9 cellular contexts compared by ENCODE assay signal in the genomic region with DNA sequence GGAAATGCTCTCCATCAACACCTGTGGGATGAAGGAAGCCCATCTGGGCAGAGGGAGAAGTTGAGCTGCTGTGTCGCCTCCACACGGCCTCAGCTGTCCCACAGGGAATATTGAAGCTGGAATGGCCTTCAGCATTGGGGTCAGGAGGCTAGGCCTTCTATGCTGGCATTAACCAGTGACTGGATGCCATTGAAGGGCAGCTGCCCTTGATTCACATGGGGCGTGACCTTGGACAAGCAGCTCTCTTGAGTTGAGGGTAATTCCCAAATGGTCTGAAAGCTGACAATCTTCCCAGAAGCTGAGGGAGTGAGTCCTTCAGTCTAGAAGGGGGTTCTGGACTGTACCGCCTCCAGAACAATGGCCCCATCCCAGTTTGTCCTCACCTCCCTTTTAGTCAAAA. TPM values are rescaled to one million over a fixed set of nuclear protein-coding genes. Genes with fewer than 3 reads are reported as not detected.
DNase-seq lines count a peak whose midpoint lies in the region; ATAC-seq and TF ChIP-seq lines count a peak whose summit lies in the region.
"Had no signal": no experiment of that assay in that cellular context is flagged by ENCODE, and none has a peak within 500 bp of the region (broad histone marks: within the 10 kb centered on the region; RNA-seq: fewer than 3 reads in every experiment).

No MANE protein-coding gene starts in this region.

- peaks cover 3 to 79% of the 10 kb centered on the region in 2 donors for H3K36me3 ChIP-seq in left lung
- peaks cover 0 to 71% (median 53%) of the 10 kb centered on the region in 5 donors for H3K36me3 ChIP-seq in subcutaneous abdominal adipose tissue (ENCODE audit: control insufficient read depth in 5 of 5, insufficient read depth in 5 of 5, low read length in 5 of 5)
- H3K36me3 ChIP-seq in Caco-2 (ENCODE audit: control insufficient read depth, insufficient read depth, low read length): peaks cover 1% of the 10 kb centered on the region

- DNase-seq in activated CD4-positive, alpha-beta T cell treated with anti-CD3 and anti-CD28 coated beads, Interleukin-2, amount 10 ng/mL, durations not matched to agents 7 days and 5 days: no peak
- no peak for DNase-seq in activated CD4-positive, alpha-beta T cell treated with anti-CD3 and anti-CD28 coated beads, Interleukin-2, amount 50 U/mL, for 1 hour
- no peak for DNase-seq in activated T-helper 1 cell treated with anti-CD3 and anti-CD28 coated beads, Interleukin-12 subunit alpha, Interleukin-12 subunit beta, Interleukin-2, Interleukin-4 antibody, amounts not matched to agents 30 ng/mL and 10 ng/mL and 1 ng/mL, durations not matched to agents 14 hours and 24 hours and 36 hours (ENCODE audit: low spot score)
- DNase-seq in left lung: no peak
- DNase-seq in EL: no peak
- no peak for DNase-seq in effector CD8-positive, alpha-beta T cell (lab: John Stamatoyannopoulos, UW)
- no peak for DNase-seq in Caco-2
- DNase-seq: NCI-H2171 treated with DMSO at 0.1 percent for 48 hours had no signal

- peaks cover 74% of the 10 kb centered on the region for H3K4me1 Mint-ChIP-seq in activated CD4-positive, alpha-beta T cell treated with anti-CD3 and anti-CD28 coated beads, Interleukin-2, amount 10 ng/mL, durations not matched to agents 7 days and 5 days
- H3K4me1 Mint-ChIP-seq in activated T-helper 1 cell treated with anti-CD3 and anti-CD28 coated beads, Interleukin-12 subunit alpha, Interleukin-12 subunit beta, Interleukin-2, Interleukin-4 antibody, amounts not matched to agents 30 ng/mL and 10 ng/mL and 1 ng/mL, durations not matched to agents 14 hours and 24 hours and 36 hours (ENCODE audit: low read depth): peaks cover 56% of the 10 kb centered on the region
- no peaks in the 10 kb centered on the region for H3K4me1 Mint-ChIP-seq in Caco-2 (ENCODE audit: low read depth, unreplicated experiment)

- no peaks in the 10 kb centered on the region for H3K27me3 Mint-ChIP-seq in activated CD4-positive, alpha-beta T cell treated with anti-CD3 and anti-CD28 coated beads, Interleukin-2, amount 10 ng/mL, durations not matched to agents 7 days and 5 days
- H3K27me3 Mint-ChIP-seq in activated T-helper 1 cell treated with anti-CD3 and anti-CD28 coated beads, Interleukin-12 subunit alpha, Interleukin-12 subunit beta, Interleukin-2, Interleukin-4 antibody, amounts not matched to agents 30 ng/mL and 10 ng/mL and 1 ng/mL, durations not matched to agents 14 hours and 24 hours and 36 hours (ENCODE audit: insufficient read depth): no peaks in the 10 kb centered on the region
- H3K27me3 Mint-ChIP-seq in Caco-2 (ENCODE audit: insufficient read depth, unreplicated experiment): no peaks in the 10 kb centered on the region

- BruUV-seq in Caco-2 (replicated peaks; lab: Mats Ljungman, UMichigan): no TSS peak

- no peaks in the 10 kb centered on the region for H3K9me3 ChIP-seq in left lung
- H3K9me3 ChIP-seq in subcutaneous abdominal adipose tissue (ENCODE audit: control insufficient read depth in 5 of 5, low read length in 5 of 5): no peaks in the 10 kb centered on the region
- no peaks in the 10 kb centered on the region for H3K9me3 ChIP-seq in Caco-2

- peak overlapping the region; percentile 94 to 96 for H3K27ac ChIP-seq in left lung
- peak overlapping the region; percentile 87 for H3K27ac ChIP-seq in subcutaneous abdominal adipose tissue (ENCODE audit: low read depth, low read length)

- POLR2A ChIA-PET in activated CD4-positive, alpha-beta T cell treated with anti-CD3 and anti-CD28 coated beads, Interleukin-2, amount 10 ng/mL, durations not matched to agents 7 days and 5 days (lab: Charles Lee): no interaction called here
- POLR2A ChIA-PET in Caco-2 (lab: Charles Lee): no interaction called here

- CTCF ChIA-PET in activated CD4-positive, alpha-beta T cell treated with anti-CD3 and anti-CD28 coated beads, Interleukin-2, amount 10 ng/mL, durations not matched to agents 7 days and 5 days (lab: Charles Lee): interaction anchor here (1.5 to 4.4 kb wide), 4 partner anchors 12 to 31 kb away, joined by 4 to 20 read pairs (median 10); no protein-coding TSS in a partner anchor
- CTCF ChIA-PET in Caco-2 (lab: Charles Lee): interaction anchor here (0.9 kb wide), 1 partner anchor 16 kb away, joined by 6 read pairs; no protein-coding TSS in a partner anchor

- ATAC-seq in left lung: peak; percentile 1

- H3K9me3 Mint-ChIP-seq in activated CD4-positive, alpha-beta T cell treated with anti-CD3 and anti-CD28 coated beads, Interleukin-2, amount 10 ng/mL, durations not matched to agents 7 days and 5 days: no peaks in the 10 kb centered on the region
- no peaks in the 10 kb centered on the region for H3K9me3 Mint-ChIP-seq in activated T-helper 1 cell treated with anti-CD3 and anti-CD28 coated beads, Interleukin-12 subunit alpha, Interleukin-12 subunit beta, Interleukin-2, Interleukin-4 antibody, amounts not matched to agents 30 ng/mL and 10 ng/mL and 1 ng/mL, durations not matched to agents 14 hours and 24 hours and 36 hours
- H3K9me3 Mint-ChIP-seq in Caco-2 (ENCODE audit: unreplicated experiment): no peaks in the 10 kb centered on the region

- peaks cover 67 to 88% of the 10 kb centered on the region in 2 donors for H3K4me1 ChIP-seq in left lung
- H3K4me1 ChIP-seq in subcutaneous abdominal adipose tissue (ENCODE audit: control insufficient read depth in 5 of 5, insufficient read depth in 5 of 5, low read length in 5 of 5): peaks cover 23 to 80% (median 75%) of the 10 kb centered on the region in 5 donors
- peaks cover 22% of the 10 kb centered on the region for H3K4me1 ChIP-seq in Caco-2

- H3K4me3 Mint-ChIP-seq in activated CD4-positive, alpha-beta T cell treated with anti-CD3 and anti-CD28 coated beads, Interleukin-2, amount 10 ng/mL, durations not matched to agents 7 days and 5 days: peak overlapping the region; percentile 91
- peak overlapping the region; percentile 88 for H3K4me3 Mint-ChIP-seq in activated T-helper 1 cell treated with anti-CD3 and anti-CD28 coated beads, Interleukin-12 subunit alpha, Interleukin-12 subunit beta, Interleukin-2, Interleukin-4 antibody, amounts not matched to agents 30 ng/mL and 10 ng/mL and 1 ng/mL, durations not matched to agents 14 hours and 24 hours and 36 hours
- no peak overlapping the region for H3K4me3 Mint-ChIP-seq in Caco-2 (ENCODE audit: unreplicated experiment)

- H3K4me3 ChIP-seq in left lung: peak overlapping the region in 1 of 2 donors; percentile 83
- H3K4me3 ChIP-seq in subcutaneous abdominal adipose tissue (ENCODE audit: low read depth in 1 of 5, low read length in 5 of 5): peak overlapping the region in 4 of 5 donors; percentile 41 to 71 (median 64)
- no peak overlapping the region for H3K4me3 ChIP-seq in Caco-2 (ENCODE audit: low read depth, low read length)

- H3K9ac ChIP-seq in subcutaneous abdominal adipose tissue (ENCODE audit: low read length in 5 of 5): peak overlapping the region in 3 of 5 donors; percentile 25 to 88 (median 75)

- intact Hi-C loops in activated T-helper 1 cell treated with anti-CD3 and anti-CD28 coated beads, Interleukin-12 subunit alpha, Interleukin-12 subunit beta, Interleukin-2, Interleukin-4 antibody, amounts not matched to agents 30 ng/mL and 10 ng/mL and 1 ng/mL, durations not matched to agents 14 hours and 24 hours and 36 hours (cut with micrococcal nuclease): no loop called here
- intact Hi-C loops in left lung (cut with DNase I): no loop called here
- intact Hi-C loops in Caco-2 (cut with micrococcal nuclease; ENCODE audit: unreplicated experiment): no loop called here

- H3K36me3 Mint-ChIP-seq in activated CD4-positive, alpha-beta T cell treated with anti-CD3 and anti-CD28 coated beads, Interleukin-2, amount 10 ng/mL, durations not matched to agents 7 days and 5 days (ENCODE audit: low read depth): peaks cover 67% of the 10 kb centered on the region
- peaks cover 59% of the 10 kb centered on the region for H3K36me3 Mint-ChIP-seq in activated T-helper 1 cell treated with anti-CD3 and anti-CD28 coated beads, Interleukin-12 subunit alpha, Interleukin-12 subunit beta, Interleukin-2, Interleukin-4 antibody, amounts not matched to agents 30 ng/mL and 10 ng/mL and 1 ng/mL, durations not matched to agents 14 hours and 24 hours and 36 hours (ENCODE audit: low read depth)
- peaks cover 38% of the 10 kb centered on the region for H3K36me3 Mint-ChIP-seq in Caco-2 (ENCODE audit: insufficient read depth, unreplicated experiment)

- TF ChIP-seq CTCF in left lung (IDR thresholded peaks at IDR 0.05) (no peak), Caco-2 (IDR thresholded peaks at IDR 0.05; ENCODE audit: insufficient read depth in 1 of 2, low read depth in 1 of 2, low read length in 1 of 2, severe bottlenecking in 1 of 2, unreplicated experiment in 1 of 2) (no peak)

- H3K27ac Mint-ChIP-seq in activated CD4-positive, alpha-beta T cell treated with anti-CD3 and anti-CD28 coated beads, Interleukin-2, amount 10 ng/mL, durations not matched to agents 7 days and 5 days: peak overlapping the region; percentile 91
- peak overlapping the region; percentile 90 for H3K27ac Mint-ChIP-seq in activated T-helper 1 cell treated with anti-CD3 and anti-CD28 coated beads, Interleukin-12 subunit alpha, Interleukin-12 subunit beta, Interleukin-2, Interleukin-4 antibody, amounts not matched to agents 30 ng/mL and 10 ng/mL and 1 ng/mL, durations not matched to agents 14 hours and 24 hours and 36 hours
- no peak overlapping the region for H3K27ac Mint-ChIP-seq in Caco-2 (ENCODE audit: unreplicated experiment)

- H3K27me3 ChIP-seq in left lung: no peaks in the 10 kb centered on the region
- H3K27me3 ChIP-seq in subcutaneous abdominal adipose tissue (ENCODE audit: control insufficient read depth in 5 of 5, insufficient read depth in 4 of 5, low read length in 5 of 5): no peaks in the 10 kb centered on the region
- H3K27me3 ChIP-seq in Caco-2 (replicated peaks; ENCODE audit: control insufficient read depth, insufficient read depth, low read length): no peaks in the 10 kb centered on the region

RNA-seq across cellular contexts. Expression of a gene that starts 6.7 kb away (rescaled TPM):
- 10 to 100 TPM; 38.7 to 40.2 TPM for total RNA-seq in activated CD4-positive, alpha-beta T cell treated with anti-CD3 and anti-CD28 coated beads, Interleukin-2, amount 10 ng/mL, durations not matched to agents 7 days and 5 days
- 67.2 and 74.6 TPM in 2 replicates for total RNA-seq in activated T-helper 1 cell treated with anti-CD3 and anti-CD28 coated beads, Interleukin-12 subunit alpha, Interleukin-12 subunit beta, Interleukin-2, Interleukin-4 antibody, amounts not matched to agents 30 ng/mL and 10 ng/mL and 1 ng/mL, durations not matched to agents 14 hours and 24 hours and 36 hours
- 10 to 100 TPM; 48.2 to 79.9 TPM for total RNA-seq in left lung
- total RNA-seq in Caco-2 (2022): 15.5 and 21.3 TPM in 2 replicates

RNA-seq across cellular contexts. Expression of a gene that starts 22.5 kb away (rescaled TPM):
- not detected for total RNA-seq in activated CD4-positive, alpha-beta T cell treated with anti-CD3 and anti-CD28 coated beads, Interleukin-2, amount 10 ng/mL, durations not matched to agents 7 days and 5 days
- total RNA-seq in activated T-helper 1 cell treated with anti-CD3 and anti-CD28 coated beads, Interleukin-12 subunit alpha, Interleukin-12 subunit beta, Interleukin-2, Interleukin-4 antibody, amounts not matched to agents 30 ng/mL and 10 ng/mL and 1 ng/mL, durations not matched to agents 14 hours and 24 hours and 36 hours: not detected in 2 replicates
- total RNA-seq in left lung (1 to 10 TPM; 5.2 to 6.1 TPM), Caco-2 (2022) (42.3 and 43.6 TPM in 2 replicates)

RNA-seq across cellular contexts. Expression of a gene that starts 53.7 kb away (rescaled TPM):
- not detected for total RNA-seq in activated CD4-positive, alpha-beta T cell treated with anti-CD3 and anti-CD28 coated beads, Interleukin-2, amount 10 ng/mL, durations not matched to agents 7 days and 5 days
- not detected in 2 replicates for total RNA-seq in activated T-helper 1 cell treated with anti-CD3 and anti-CD28 coated beads, Interleukin-12 subunit alpha, Interleukin-12 subunit beta, Interleukin-2, Interleukin-4 antibody, amounts not matched to agents 30 ng/mL and 10 ng/mL and 1 ng/mL, durations not matched to agents 14 hours and 24 hours and 36 hours
- total RNA-seq in left lung (100 to 1,000 TPM; 110 to 389 TPM), Caco-2 (2022) (230 and 244 TPM in 2 replicates)

RNA-seq across cellular contexts. Expression of a gene that starts 56.3 kb away (rescaled TPM):
- total RNA-seq in activated CD4-positive, alpha-beta T cell treated with anti-CD3 and anti-CD28 coated beads, Interleukin-2, amount 10 ng/mL, durations not matched to agents 7 days and 5 days: not detected
- total RNA-seq in activated T-helper 1 cell treated with anti-CD3 and anti-CD28 coated beads, Interleukin-12 subunit alpha, Interleukin-12 subunit beta, Interleukin-2, Interleukin-4 antibody, amounts not matched to agents 30 ng/mL and 10 ng/mL and 1 ng/mL, durations not matched to agents 14 hours and 24 hours and 36 hours: not detected in 2 replicates
- under 1 TPM in 1 of 2 donors, not detected in 1; 0.20 TPM for total RNA-seq in left lung
- not detected in 2 replicates for total RNA-seq in Caco-2 (2022)

Comparison
In these comparisons a context has a peak if more than half of its experiments do, and no peak if none do; other contexts are left out.
1. RNA of a gene that starts 53.7 kb away (total RNA-seq): 110 to 389 TPM in left lung and 230 to 244 TPM in Caco-2; not detected in activated CD4-positive, alpha-beta T cell treated with anti-CD3 and anti-CD28 coated beads, Interleukin-2, amount 10 ng/mL, durations not matched to agents 7 days and 5 days and not detected in activated T-helper 1 cell treated with anti-CD3 and anti-CD28 coated beads, Interleukin-12 subunit alpha, Interleukin-12 subunit beta, Interleukin-2, Interleukin-4 antibody, amounts not matched to agents 30 ng/mL and 10 ng/mL and 1 ng/mL, durations not matched to agents 14 hours and 24 hours and 36 hours; every median in the first group is over 100 times any median in the second.